9 cellular contexts compared by ENCODE assay signal in genomic region chr1:194289569-194290266, GRCh38.
DNase-seq lines count a peak whose midpoint lies in the region; ATAC-seq and TF ChIP-seq lines count a peak whose summit lies in the region.
"Had no signal": no experiment of that assay in that cellular context is flagged by ENCODE, and none has a peak within 500 bp of the region (broad histone marks: within the 10 kb centered on the region; RNA-seq: fewer than 3 reads in every experiment).

No MANE protein-coding gene starts in this region.

- CTCF ChIA-PET in HEK293T (lab: Yijun Ruan, JAX) = no interaction called here

- H3K4me2 ChIP-seq in KMS-11 = peak overlapping the region; percentile 22

- DNase-seq in DMS53 (lab: John Stamatoyannopoulos, UW) (peak; percentile 30), upper lobe of right lung (no peak), HEK293T (ENCODE audit: extremely low spot score) (no peak), MG63 (no peak), pons (ENCODE audit: low spot score) (no peak)
- peak; percentile 71 for DNase-seq in activated effector memory CD4-positive, alpha-beta T cell treated with anti-CD3 and anti-CD28 coated beads, Interleukin-2, amount 50 U/mL, for 16 hours

- H4K20me1 ChIP-seq in KMS-11 (ENCODE audit: insufficient read depth) = no peaks in the 10 kb centered on the region

- no peak overlapping the region for H3K27ac ChIP-seq in KMS-11
- no peak overlapping the region for H3K27ac ChIP-seq in upper lobe of right lung

- peaks cover 37% of the 10 kb centered on the region for H3K4me1 ChIP-seq in KMS-11 (ENCODE audit: low read depth, poor library complexity, severe bottlenecking)
- H3K4me1 ChIP-seq in upper lobe of right lung = no peaks in the 10 kb centered on the region

- no peak for TF ChIP-seq CTCF in KMS-11 (conservative IDR thresholded peaks at IDR 0.05; ENCODE audit: low read depth, low read length)
- no peak for TF ChIP-seq CTCF in upper lobe of right lung (IDR thresholded peaks at IDR 0.05)

- H2AFZ ChIP-seq in KMS-11 (ENCODE audit: low read depth) = no peak overlapping the region

- no peaks in the 10 kb centered on the region for H3K9me3 ChIP-seq in upper lobe of right lung
- no peaks in the 10 kb centered on the region for H3K9me3 ChIP-seq in MG63

- intact Hi-C loops in upper lobe of right lung (cut with DNase I) = no loop called here

- no peaks in the 10 kb centered on the region for H3K27me3 ChIP-seq in KMS-11 (ENCODE audit: insufficient read depth, low read depth)
- H3K27me3 ChIP-seq in upper lobe of right lung = no peaks in the 10 kb centered on the region
- no peaks in the 10 kb centered on the region for H3K27me3 ChIP-seq in MG63

- POLR2A ChIA-PET in HEK293T (lab: Yijun Ruan, JAX) = no interaction called here

- ATAC-seq in GM21526 (IDR thresholded peaks at IDR 0.05; ENCODE audit: low FRiP score, unreplicated experiment) (peak; percentile 94), upper lobe of right lung (no peak)

- no peak overlapping the region for H3K9ac ChIP-seq in KMS-11

- no peaks in the 10 kb centered on the region for H3K36me3 ChIP-seq in KMS-11 (ENCODE audit: insufficient read depth)
- no peaks in the 10 kb centered on the region for H3K36me3 ChIP-seq in upper lobe of right lung
- H3K36me3 ChIP-seq in MG63 = no peaks in the 10 kb centered on the region

- H3K4me3 ChIP-seq in KMS-11 (IDR thresholded peaks at IDR 0.05; ENCODE audit: insufficient read depth, low read depth, low read length) (no peak overlapping the region), upper lobe of right lung (no peak overlapping the region), MG63 (no peak overlapping the region)
- H3K4me3 ChIP-seq: lung had no signal

- H3K79me2 ChIP-seq in KMS-11 (ENCODE audit: insufficient read depth, low read depth) = no peaks in the 10 kb centered on the region

TF ChIP-seq in HEK293T, 16 proteins besides CTCF, POLR2A, EP300 and RAD21:
- no peak for TF ChIP-seq ARNT (IDR thresholded peaks at IDR 0.05)
- TF ChIP-seq PKNOX1 (IDR thresholded peaks at IDR 0.05) = no peak
- TF ChIP-seq BHLHE40 (IDR thresholded peaks at IDR 0.05; ENCODE audit: borderline replicate concordance) = no peak
- TF ChIP-seq TARDBP (IDR thresholded peaks at IDR 0.05) = no peak
- no peak for TF ChIP-seq FOXM1 (IDR thresholded peaks at IDR 0.05; ENCODE audit: borderline replicate concordance)
- no peak for TF ChIP-seq SP1 (IDR thresholded peaks at IDR 0.05)
- TF ChIP-seq ZNF384 (IDR thresholded peaks at IDR 0.05) = no peak
- no peak for TF ChIP-seq HDGF (IDR thresholded peaks at IDR 0.05; ENCODE audit: borderline replicate concordance)

Comparison
In these comparisons a context has a peak if more than half of its experiments do, and no peak if none do; other contexts are left out.
1. DNase-seq: peak in DMS53 (single experiment) and activated effector memory CD4-positive, alpha-beta T cell treated with anti-CD3 and anti-CD28 coated beads, Interleukin-2, amount 50 U/mL, for 16 hours (single experiment); none in upper lobe of right lung (single experiment), HEK293T (single experiment), MG63 (single experiment) and pons (single experiment).